Comparison of ENCODE assay signal across 3 cellular contexts in genomic region chr3:148880681-148881080, GRCh38.
TF ChIP-seq lines count a peak whose summit lies in the region.

No MANE protein-coding gene starts in this region.

TF ChIP-seq in SK-N-SH, 30 proteins besides CTCF, POLR2A, EP300 and RAD21:
- TF ChIP-seq TAF1 (IDR thresholded peaks at IDR 0.05; ENCODE audit: borderline replicate concordance, low read depth, low read length) (no peak), SMC3 (IDR thresholded peaks at IDR 0.05; ENCODE audit: low read depth, low read length) (peak; percentile 42; the same call in 1 of the 2 replicates), TCF12 (IDR thresholded peaks at IDR 0.05) (no peak), TEAD4 (IDR thresholded peaks at IDR 0.05; ENCODE audit: borderline replicate concordance, insufficient read depth) (no peak)
TF ChIP-seq in SK-N-SH: peak in this region for 1.

TF ChIP-seq in SK-N-SH treated with all-trans-retinoic acid at 6 μM for 48 hours, 23 proteins besides CTCF, POLR2A, EP300 and RAD21:
- no peak for TF ChIP-seq TOX (CRISPR knock-in tag; IDR thresholded peaks at IDR 0.05; ENCODE audit: borderline replicate concordance)
- TF ChIP-seq ZC3H10 (CRISPR knock-in tag; IDR thresholded peaks at IDR 0.05) = no peak
- no peak for TF ChIP-seq OSR1 (CRISPR knock-in tag; IDR thresholded peaks at IDR 0.05)
- no peak for TF ChIP-seq BACH2 (CRISPR knock-in tag; IDR thresholded peaks at IDR 0.05; ENCODE audit: borderline replicate concordance)
- TF ChIP-seq ZFP30 (CRISPR knock-in tag; IDR thresholded peaks at IDR 0.05) = no peak
- TF ChIP-seq SNAI2 (CRISPR knock-in tag; IDR thresholded peaks at IDR 0.05) = no peak
- no peak for TF ChIP-seq ZNF70 (CRISPR knock-in tag; IDR thresholded peaks at IDR 0.05)
- TF ChIP-seq CSDC2 (CRISPR knock-in tag; IDR thresholded peaks at IDR 0.05) = no peak
- TF ChIP-seq ZFP3 (CRISPR knock-in tag; IDR thresholded peaks at IDR 0.05) = no peak

TF ChIP-seq in K562, 482 proteins besides CTCF, POLR2A, EP300 and RAD21:
- TF ChIP-seq TAF9B (IDR thresholded peaks at IDR 0.05; ENCODE audit: partially characterized antibody) (no peak), ZNF785 (CRISPR knock-in tag; IDR thresholded peaks at IDR 0.05) (no peak), E2F5 (CRISPR knock-in tag; IDR thresholded peaks at IDR 0.05) (no peak), ZNF561 (CRISPR knock-in tag; conservative IDR thresholded peaks at IDR 0.05) (no peak), NCOA4 (IDR thresholded peaks at IDR 0.05; ENCODE audit: partially characterized antibody) (no peak), RBM25 (IDR thresholded peaks at IDR 0.05; ENCODE audit: low read depth, low read length, severe bottlenecking) (no peak), MAFG (tag; conservative IDR thresholded peaks at IDR 0.05) (no peak), ZNF780A (CRISPR knock-in tag; IDR thresholded peaks at IDR 0.05) (no peak), NR4A1 (CRISPR knock-in tag; IDR thresholded peaks at IDR 0.05) (no peak), NR4A1 (tag; IDR thresholded peaks at IDR 0.05) (no peak), POLR2G (IDR thresholded peaks at IDR 0.05; ENCODE audit: low read depth, low read length) (no peak), BMI1 (IDR thresholded peaks at IDR 0.05; ENCODE audit: low read length) (no peak), CAMTA2 (CRISPR knock-in tag; conservative IDR thresholded peaks at IDR 0.05) (no peak), PHF21A (IDR thresholded peaks at IDR 0.05; ENCODE audit: borderline replicate concordance, low read depth) (no peak)
